In genomic region chr9:116464987-116465571, GRCh38 we compare ENCODE assay signal across 29 cellular contexts.
"Had no signal": no experiment of that assay in that cellular context is flagged by ENCODE, and none has a peak within 500 bp of the region (broad histone marks: within the 10 kb centered on the region; RNA-seq: fewer than 3 reads in every experiment).

No MANE protein-coding gene starts in this region.

- H3K4me1 Mint-ChIP-seq: activated naive CD8-positive, alpha-beta T cell treated with anti-CD3 and anti-CD28 coated beads for 36 hours; natural killer cell; stimulated activated effector memory CD8-positive, alpha-beta T cell treated with anti-CD3 and anti-CD28 coated beads, Interleukin-12 subunit alpha, Interleukin-12 subunit beta, amount 100 ng/mL, for 72 hours had no signal

- H3K36me3 Mint-ChIP-seq: mesothelial cell of epicardium; natural killer cell; stimulated activated effector memory CD8-positive, alpha-beta T cell treated with anti-CD3 and anti-CD28 coated beads, Interleukin-12 subunit alpha, Interleukin-12 subunit beta, amount 100 ng/mL, for 72 hours had no signal

- H3K27ac ChIP-seq: breast epithelium, colonic mucosa, dorsolateral prefrontal cortex, gastroesophageal sphincter, neutrophil, ovary, psoas muscle, right lobe of liver, skin epidermis, uterus had no signal

- DNase-seq: activated CD8-positive, alpha-beta memory T cell treated with anti-CD3 and anti-CD28 coated beads for 24 hours; activated CD8-positive, alpha-beta memory T cell treated with anti-CD3 and anti-CD28 coated beads, Interleukin-2, amount 50 U/mL, for 4 hours; activated naive CD4-positive, alpha-beta T cell; activated naive CD8-positive, alpha-beta T cell treated with anti-CD3 and anti-CD28 coated beads for 36 hours; activated T-cell treated with anti-CD3 and anti-CD28 coated beads, Interleukin-2, amount 50 U/mL, for 4 hours; colonic mucosa; dorsolateral prefrontal cortex; effector memory CD8-positive, alpha-beta T cell; head of caudate nucleus; kidney; natural killer cell; psoas muscle; right lobe of liver; stimulated activated CD4-positive, alpha-beta T cell treated with anti-CD3 and anti-CD28 coated beads, Interleukin-2, amount 100 ng/mL, for 24 hours; T1000; trophoblast cell; uterus had no signal

- H3K27me3 Mint-ChIP-seq: activated naive CD8-positive, alpha-beta T cell treated with anti-CD3 and anti-CD28 coated beads for 36 hours; effector memory CD8-positive, alpha-beta T cell had no signal

- H3K4me3 ChIP-seq: breast epithelium, colonic mucosa, dorsolateral prefrontal cortex, gastroesophageal sphincter, ovary, psoas muscle, right lobe of liver, skin epidermis, uterus had no signal

- H3K36me3 ChIP-seq: breast epithelium, colonic mucosa, gastroesophageal sphincter, neutrophil, ovary, right lobe of liver, uterus had no signal

- H3K27me3 ChIP-seq: breast epithelium, colonic mucosa, dorsolateral prefrontal cortex, gastroesophageal sphincter, neutrophil, ovary, right lobe of liver, uterus had no signal

- H3K9me3 Mint-ChIP-seq: activated T-cell treated with anti-CD3 and anti-CD28 coated beads, Interleukin-2, amount 50 U/mL, for 4 hours; activated T-helper 2 cell treated with anti-CD3 and anti-CD28 coated beads, Interferon-gamma antibody, Interleukin-2, Interleukin-4, amounts not matched to agents 10 μg/mL and 5 μg/mL and 100 μg/mL, durations not matched to agents 14 hours and 24 hours and 36 hours; effector memory CD8-positive, alpha-beta T cell; mesothelial cell of epicardium; stimulated activated effector memory CD8-positive, alpha-beta T cell treated with anti-CD3 and anti-CD28 coated beads, Interleukin-12 subunit alpha, Interleukin-12 subunit beta, amount 100 ng/mL, for 72 hours; T-helper 1 cell treated with Interleukin-12 subunit alpha and Interleukin-12 subunit beta and Interleukin-4 antibody, amounts not matched to agents 30 μg/mL and 1 μg/mL, for 36 hours had no signal

- H3K4me3 Mint-ChIP-seq: activated naive CD8-positive, alpha-beta T cell treated with anti-CD3 and anti-CD28 coated beads for 36 hours; activated T-cell treated with anti-CD3 and anti-CD28 coated beads, Interleukin-2, amount 50 U/mL, for 4 hours; effector memory CD8-positive, alpha-beta T cell; mesothelial cell of epicardium; natural killer cell; stimulated activated effector memory CD8-positive, alpha-beta T cell treated with anti-CD3 and anti-CD28 coated beads, Interleukin-12 subunit alpha, Interleukin-12 subunit beta, amount 100 ng/mL, for 72 hours; T-helper 1 cell treated with Interleukin-12 subunit alpha and Interleukin-12 subunit beta and Interleukin-4 antibody, amounts not matched to agents 30 μg/mL and 1 μg/mL, for 36 hours had no signal

- H3K4me1 ChIP-seq: breast epithelium, colonic mucosa, gastroesophageal sphincter, psoas muscle, uterus had no signal

- H3K9me3 ChIP-seq: breast epithelium, colonic mucosa, gastroesophageal sphincter, neutrophil, ovary, psoas muscle, right lobe of liver, uterus had no signal

- H3K27ac Mint-ChIP-seq: activated naive CD8-positive, alpha-beta T cell treated with anti-CD3 and anti-CD28 coated beads for 36 hours; activated T-helper 2 cell treated with anti-CD3 and anti-CD28 coated beads, Interferon-gamma antibody, Interleukin-2, Interleukin-4, amounts not matched to agents 10 μg/mL and 5 μg/mL and 100 μg/mL, durations not matched to agents 14 hours and 24 hours and 36 hours; effector memory CD8-positive, alpha-beta T cell; mesothelial cell of epicardium; natural killer cell; stimulated activated effector memory CD8-positive, alpha-beta T cell treated with anti-CD3 and anti-CD28 coated beads, Interleukin-12 subunit alpha, Interleukin-12 subunit beta, amount 100 ng/mL, for 72 hours; T-helper 1 cell treated with Interleukin-12 subunit alpha and Interleukin-12 subunit beta and Interleukin-4 antibody, amounts not matched to agents 30 μg/mL and 1 μg/mL, for 36 hours had no signal

- ATAC-seq: activated T-cell treated with anti-CD3 and anti-CD28 coated beads, Interleukin-2, amount 50 U/mL, for 4 hours; effector memory CD8-positive, alpha-beta T cell; gastroesophageal sphincter; left lobe of liver; natural killer cell; psoas muscle; right lobe of liver; stimulated activated effector memory CD8-positive, alpha-beta T cell treated with anti-CD3 and anti-CD28 coated beads, Interleukin-12 subunit alpha, Interleukin-12 subunit beta, amount 100 ng/mL, for 72 hours had no signal

- FAIRE-seq: astrocyte, endothelial cell of umbilical vein, kidney had no signal
